In the genomic region with DNA sequence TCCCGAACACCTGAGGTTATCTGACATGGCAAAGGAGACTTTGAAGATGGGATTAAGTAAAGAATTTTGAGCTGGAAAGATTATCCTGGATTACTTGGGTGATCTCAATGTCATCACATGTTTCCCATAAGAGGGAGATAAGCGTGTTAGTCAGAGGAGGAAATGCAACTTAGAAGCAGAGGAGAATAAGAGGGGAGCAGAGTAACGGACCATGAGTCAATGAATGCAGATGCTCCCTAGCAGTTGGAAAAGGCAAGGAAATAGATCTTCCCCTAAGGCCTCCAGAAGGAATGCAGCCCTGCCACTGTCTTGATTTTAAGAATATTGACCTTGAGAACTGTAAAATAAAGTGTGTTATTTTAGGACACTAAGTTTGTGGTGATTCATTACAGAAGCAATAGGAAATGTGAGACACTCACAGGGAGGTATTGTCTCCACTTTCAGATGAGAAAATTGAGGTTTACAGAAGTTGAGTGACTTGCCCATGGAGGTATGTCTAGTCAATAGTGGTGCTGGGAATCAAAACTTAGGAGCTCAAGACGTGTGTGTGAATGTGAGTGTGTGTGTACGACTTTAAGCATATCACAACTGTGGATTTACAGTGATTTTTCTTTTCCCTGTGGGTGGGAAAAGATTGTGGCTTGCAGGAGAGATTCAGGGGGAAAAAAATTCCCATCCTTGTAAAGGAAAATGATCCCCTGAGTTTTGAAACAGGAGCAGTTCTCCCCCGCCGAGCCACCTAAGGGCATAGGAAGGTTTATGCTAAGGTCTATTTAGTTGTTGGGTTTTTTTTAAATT, we compare ENCODE assay signal across 16 cellular contexts.
"Had no signal": no experiment of that assay in that cellular context is flagged by ENCODE, and none has a peak within 500 bp of the region (broad histone marks: within the 10 kb centered on the region; RNA-seq: fewer than 3 reads in every experiment).

No MANE protein-coding gene starts in this region.

- H3K4me3 Mint-ChIP-seq: activated CD4-positive, alpha-beta memory T cell treated with anti-CD3 and anti-CD28 coated beads for 36 hours; activated naive CD8-positive, alpha-beta T cell treated with anti-CD3 and anti-CD28 coated beads, Interleukin-2, amount 50 U/mL, for 24 hours; activated T-helper 1 cell treated with anti-CD3 and anti-CD28 coated beads, Interleukin-12 subunit alpha, Interleukin-12 subunit beta, Interleukin-2, Interleukin-4 antibody, amounts not matched to agents 30 ng/mL and 10 ng/mL and 1 ng/mL, durations not matched to agents 14 hours and 24 hours and 36 hours; naive thymus-derived CD8-positive, alpha-beta T cell had no signal

- H3K4me1 ChIP-seq: lower lobe of right lung, prostate gland, upper lobe of right lung had no signal

- DNase-seq: activated CD4-positive, alpha-beta memory T cell treated with anti-CD3 and anti-CD28 coated beads for 36 hours; activated CD4-positive, CD25-positive, alpha-beta regulatory T cell treated with anti-CD3 and anti-CD28 coated beads, Interleukin-2, amount 50 U/mL, for 72 hours; activated CD8-positive, alpha-beta memory T cell treated with anti-CD3 and anti-CD28 coated beads, Interleukin-2, amount 50 U/mL, for 4 hours; activated naive CD4-positive, alpha-beta T cell; activated naive CD8-positive, alpha-beta T cell treated with anti-CD3 and anti-CD28 coated beads, Interleukin-2, amount 50 U/mL, for 24 hours; dermis blood vessel endothelial cell; hypothalamus; left cardiac atrium; lower lobe of right lung; naive thymus-derived CD8-positive, alpha-beta T cell; nucleus accumbens; stimulated activated CD4-positive, alpha-beta T cell treated with anti-CD3 and anti-CD28 coated beads, Interleukin-2, amount 100 ng/mL, for 48 hours; stimulated activated naive CD8-positive, alpha-beta T cell treated with anti-CD3 and anti-CD28 coated beads, Interleukin-15, Interleukin-2, amounts not matched to agents 100 U/mL and 50 U/mL, for 24 hours; upper lobe of right lung had no signal

- H3K9me3 Mint-ChIP-seq: activated CD4-positive, alpha-beta memory T cell treated with anti-CD3 and anti-CD28 coated beads for 36 hours; activated T-helper 1 cell treated with anti-CD3 and anti-CD28 coated beads, Interleukin-12 subunit alpha, Interleukin-12 subunit beta, Interleukin-2, Interleukin-4 antibody, amounts not matched to agents 30 ng/mL and 10 ng/mL and 1 ng/mL, durations not matched to agents 14 hours and 24 hours and 36 hours had no signal

- H3K27me3 ChIP-seq: upper lobe of right lung had no signal

- H3K36me3 Mint-ChIP-seq: activated CD4-positive, alpha-beta memory T cell treated with anti-CD3 and anti-CD28 coated beads for 36 hours; naive thymus-derived CD8-positive, alpha-beta T cell had no signal

- H3K27ac Mint-ChIP-seq: activated CD4-positive, alpha-beta memory T cell treated with anti-CD3 and anti-CD28 coated beads for 36 hours; activated naive CD8-positive, alpha-beta T cell treated with anti-CD3 and anti-CD28 coated beads, Interleukin-2, amount 50 U/mL, for 24 hours; activated T-helper 1 cell treated with anti-CD3 and anti-CD28 coated beads, Interleukin-12 subunit alpha, Interleukin-12 subunit beta, Interleukin-2, Interleukin-4 antibody, amounts not matched to agents 30 ng/mL and 10 ng/mL and 1 ng/mL, durations not matched to agents 14 hours and 24 hours and 36 hours; naive thymus-derived CD8-positive, alpha-beta T cell had no signal

- H3K4me1 Mint-ChIP-seq: activated naive CD8-positive, alpha-beta T cell treated with anti-CD3 and anti-CD28 coated beads, Interleukin-2, amount 50 U/mL, for 24 hours; naive thymus-derived CD8-positive, alpha-beta T cell had no signal

- H3K36me3 ChIP-seq: lower lobe of right lung, prostate gland, upper lobe of right lung had no signal

- H3K27ac ChIP-seq: lower lobe of right lung, prostate gland, upper lobe of right lung had no signal

- H3K4me3 ChIP-seq: lower lobe of right lung, prostate gland, upper lobe of right lung had no signal

- H3K9me3 ChIP-seq: lower lobe of right lung, prostate gland, upper lobe of right lung had no signal
